ENCODE assay signal across 23 cellular contexts in genomic region chr15:57030011-57030410, GRCh38.
"Had no signal": no experiment of that assay in that cellular context is flagged by ENCODE, and none has a peak within 500 bp of the region (broad histone marks: within the 10 kb centered on the region; RNA-seq: fewer than 3 reads in every experiment).

No MANE protein-coding gene starts in this region.

- H3K27ac Mint-ChIP-seq: dendritic cell treated with granulocyte-macrophage colony-stimulating factor and Interleukin-4, amounts not matched to agents 40 ng/mL and 50 ng/mL, for 4 days; naive thymus-derived CD8-positive, alpha-beta T cell; stimulated activated naive B cell treated with anti-CD40 and anti-IgM and Interleukin-4, amounts not matched to agents 10 μg/mL and 1 μg/mL and 100 μg/mL, for 72 hours had no signal

- H3K27me3 ChIP-seq: colonic mucosa, esophagus muscularis mucosa, foreskin keratinocyte, gastroesophageal sphincter, heart left ventricle, hepatocyte, left lung, neutrophil, pancreas, right lobe of liver, stomach, tibial nerve, upper lobe of left lung had no signal

- H3K4me3 ChIP-seq: colonic mucosa, esophagus muscularis mucosa, gastroesophageal sphincter, heart left ventricle, hepatocyte, left lung, pancreas, right lobe of liver, stomach, thoracic aorta, tibial nerve, upper lobe of left lung had no signal

- H3K27ac ChIP-seq: colonic mucosa, esophagus muscularis mucosa, foreskin keratinocyte, gastroesophageal sphincter, heart left ventricle, hepatocyte, left lung, neutrophil, pancreas, right lobe of liver, stomach, thoracic aorta, tibial nerve, upper lobe of left lung had no signal

- H3K27me3 Mint-ChIP-seq: dendritic cell treated with granulocyte-macrophage colony-stimulating factor and Interleukin-4, amounts not matched to agents 40 ng/mL and 50 ng/mL, for 4 days; naive thymus-derived CD8-positive, alpha-beta T cell; stimulated activated naive B cell treated with anti-CD40 and anti-IgM and Interleukin-4, amounts not matched to agents 10 μg/mL and 1 μg/mL and 100 μg/mL, for 72 hours had no signal

- ATAC-seq: foreskin keratinocyte; gastroesophageal sphincter; heart left ventricle; left cardiac atrium; left lung; naive thymus-derived CD8-positive, alpha-beta T cell; pancreas; right lobe of liver; stimulated activated naive B cell treated with anti-CD40 and anti-IgM and Interleukin-4, amounts not matched to agents 10 μg/mL and 1 μg/mL and 100 μg/mL, for 72 hours had no signal

- DNase-seq: colonic mucosa; effector memory CD4-positive, alpha-beta T cell; foreskin keratinocyte; heart left ventricle; kidney; left cardiac atrium; left lung; naive thymus-derived CD8-positive, alpha-beta T cell; pancreas; right lobe of liver; small intestine; stimulated activated CD4-positive, alpha-beta T cell treated with anti-CD3 and anti-CD28 coated beads, Interleukin-15, amount 100 ng/mL, for 24 hours; stimulated activated CD4-positive, alpha-beta T cell treated with anti-CD3 and anti-CD28 coated beads, Interleukin-2, amount 100 ng/mL, for 48 hours; stimulated activated naive B cell treated with anti-CD40 and anti-IgM and Interleukin-4, amounts not matched to agents 10 μg/mL and 1 μg/mL and 100 μg/mL, for 72 hours; stomach; upper lobe of left lung had no signal

- H3K4me3 Mint-ChIP-seq: dendritic cell treated with granulocyte-macrophage colony-stimulating factor and Interleukin-4, amounts not matched to agents 40 ng/mL and 50 ng/mL, for 4 days; naive thymus-derived CD8-positive, alpha-beta T cell; stimulated activated naive B cell treated with anti-CD40 and anti-IgM and Interleukin-4, amounts not matched to agents 10 μg/mL and 1 μg/mL and 100 μg/mL, for 72 hours had no signal
